8 cellular contexts compared by ENCODE assay signal in genomic region chr6:8006208-8006607, GRCh38. TPM values are rescaled to one million over a fixed set of nuclear protein-coding genes. Genes with fewer than 3 reads are reported as not detected.
DNase-seq lines count a peak whose midpoint lies in the region; ATAC-seq, FAIRE-seq and TF ChIP-seq lines count a peak whose summit lies in the region.

No MANE protein-coding gene starts in this region.

- H3K9me3 ChIP-seq in PC-3 (ENCODE audit: low read length), result no peaks in the 10 kb centered on the region
- H3K9me3 ChIP-seq in esophagus muscularis mucosa, result no peaks in the 10 kb centered on the region

- TF ChIP-seq EP300 in esophagus muscularis mucosa (IDR thresholded peaks at IDR 0.05), result no peak

- no peak overlapping the region for H3K4me3 ChIP-seq in GM12864 (ENCODE audit: low read depth, low read length)
- no peak overlapping the region for H3K4me3 ChIP-seq in PC-3 (ENCODE audit: low read length)
- H3K4me3 ChIP-seq in esophagus muscularis mucosa, result no peak overlapping the region
- H3K4me3 ChIP-seq in retinal pigment epithelial cell (ENCODE audit: low read length), result no peak overlapping the region

- H2AFZ ChIP-seq in PC-3 (ENCODE audit: low read length), result no peak overlapping the region

- H3K9ac ChIP-seq in PC-3 (ENCODE audit: low read length), result no peak overlapping the region

- DNase-seq in GM12864 (ENCODE audit: low read depth) (no peak), PC-3 (peak; percentile 55), esophagus muscularis mucosa (ENCODE audit: extremely low spot score) (no peak), retinal pigment epithelial cell (ENCODE audit: low read depth) (no peak)
- no peak for DNase-seq in stimulated activated CD4-positive, alpha-beta T cell treated with anti-CD3 and anti-CD28 coated beads, Interleukin-12 subunit alpha, Interleukin-12 subunit beta, amount 100 ng/mL, for 4 hours

- TF ChIP-seq POLR2A in esophagus muscularis mucosa (IDR thresholded peaks at IDR 0.05; ENCODE audit: low read depth), result no peak

- CTCF ChIA-PET in PC-3 (lab: Charles Lee), result interaction anchor here (0.6 to 1.1 kb wide), 4 partner anchors 14 to 308 kb away, joined by 3 to 5 read pairs (median 4); no protein-coding TSS in a partner anchor

- no peaks in the 10 kb centered on the region for H3K27me3 ChIP-seq in PC-3 (ENCODE audit: low read length)
- H3K27me3 ChIP-seq in esophagus muscularis mucosa, result no peaks in the 10 kb centered on the region

- H3K27ac ChIP-seq in PC-3 (ENCODE audit: low read length), result no peak overlapping the region
- no peak overlapping the region for H3K27ac ChIP-seq in esophagus muscularis mucosa (replicated peaks in 1 of 4)

- BruUV-seq in PC-3 (replicated peaks; lab: Mats Ljungman, UMichigan), result no TSS peak

- intact Hi-C loops in PC-3 (cut with micrococcal nuclease) (loop anchor here (1.0 to 10.0 kb wide), 4 partner anchors 51 to 391 kb away; no protein-coding TSS in a partner anchor), esophagus muscularis mucosa (cut with DNase I) (no loop called here)

- no peaks in the 10 kb centered on the region for H4K20me1 ChIP-seq in PC-3 (ENCODE audit: low read length)

- no peaks in the 10 kb centered on the region for H3K79me2 ChIP-seq in PC-3 (ENCODE audit: low read length)

- H3F3A ChIP-seq in PC-3 (ENCODE audit: low read length, unreplicated experiment), result no peaks in the 10 kb centered on the region

- 92% methylated on average over 1 of the region's 1 CpG for WGBS in esophagus muscularis mucosa

- no peak overlapping the region for H3K4me2 ChIP-seq in PC-3 (ENCODE audit: low read length)

- H3K36me3 ChIP-seq in PC-3 (ENCODE audit: low read depth, low read length) (no peaks in the 10 kb centered on the region), esophagus muscularis mucosa (no peaks in the 10 kb centered on the region)

- TF ChIP-seq CTCF in GM12864 (IDR thresholded peaks at IDR 0.05; ENCODE audit: low read depth, low read length, missing control alignments), result peak; percentile 15
- peak; percentile 72 for TF ChIP-seq CTCF in PC-3 (conservative IDR thresholded peaks at IDR 0.05; ENCODE audit: low read depth, low read length)
- TF ChIP-seq CTCF in esophagus muscularis mucosa (IDR thresholded peaks at IDR 0.05), result peak; percentile 40 to 48 (median 46)
- TF ChIP-seq CTCF in retinal pigment epithelial cell (conservative IDR thresholded peaks at IDR 0.05; ENCODE audit: low read depth, low read length), result peak; percentile 61

- no peaks in the 10 kb centered on the region for H3K9me2 ChIP-seq in PC-3 (replicated peaks; ENCODE audit: low read length)

- POLR2A ChIA-PET in PC-3 (lab: Charles Lee; ENCODE audit: unreplicated experiment), result interaction anchor here (0.5 to 0.6 kb wide), 2 partner anchors 283 to 723 kb away, joined by 3 to 6 read pairs; no protein-coding TSS in a partner anchor

- peak; percentile 98 for FAIRE-seq in A204.1 (lab: Jason Lieb, UNC)

- ATAC-seq in PC-3, result peak; percentile 54
- ATAC-seq in GM18511 (IDR thresholded peaks at IDR 0.05; ENCODE audit: unreplicated experiment), result no peak
- no peak for ATAC-seq in HG02588 (IDR thresholded peaks at IDR 0.05; ENCODE audit: unreplicated experiment)

- H3K4me1 ChIP-seq in PC-3 (ENCODE audit: insufficient read depth, low read length) (no peaks in the 10 kb centered on the region), esophagus muscularis mucosa (no peaks in the 10 kb centered on the region)

RNA-seq across cellular contexts. Expression of gene BLOC1S5, which starts 58.0 kb away (rescaled TPM):
- total RNA-seq in PC-3 (2014; rRNA removed), result 5.8 and 9.1 TPM in 2 replicates
- 10 to 100 TPM; 10.4 to 15.6 (median 11.2) TPM for total RNA-seq in esophagus muscularis mucosa

Comparison
In these comparisons a context has a peak if more than half of its experiments do, and no peak if none do; other contexts are left out.
1. CTCF ChIP-seq: peak in every context shown above with its lines; median percentile 72 in PC-3; 61 in retinal pigment epithelial cell; 46 in esophagus muscularis mucosa; 15 in GM12864.